ENCODE assay signal across 8 cellular contexts in genomic region chr3:26712211-26713026, GRCh38.
A peak's percentile ranks its signal among the peaks of the same experiment; 100 is the strongest.
DNase-seq lines count a peak whose midpoint lies in the region; ATAC-seq and TF ChIP-seq lines count a peak whose summit lies in the region.

No MANE protein-coding gene starts in this region.

- H3K36me3 ChIP-seq in adrenal gland (replicated peaks in 1 of 2) (no peaks in the 10 kb centered on the region), iPS-20b (ENCODE audit: insufficient read depth, low read depth, low read length) (no peaks in the 10 kb centered on the region), upper lobe of left lung (no peaks in the 10 kb centered on the region)

- ATAC-seq in natural killer cell (peak in 1 of 3 donors; percentile 38), HG02588 (IDR thresholded peaks at IDR 0.05; ENCODE audit: unreplicated experiment) (peak; percentile 73), upper lobe of left lung (ENCODE audit: low FRiP score in 2 of 2) (peak in 1 of 2 donors; percentile 58)
- ATAC-seq in natural killer cell treated with Interleukin-12 subunit alpha and Interleukin-12 subunit beta and Interleukin-15 and Interleukin-18, amount 100 ng/mL, for 72 hours = no peak

- no peak for TF ChIP-seq EP300 in upper lobe of left lung (IDR thresholded peaks at IDR 0.05)

- no peak overlapping the region for H3K4me3 Mint-ChIP-seq in natural killer cell
- no peak overlapping the region for H3K4me3 Mint-ChIP-seq in natural killer cell treated with Interleukin-12 subunit alpha and Interleukin-12 subunit beta and Interleukin-15 and Interleukin-18, amount 100 ng/mL, for 72 hours

- peaks cover 2 to 7% of the 10 kb centered on the region in 2 donors for H3K9me3 Mint-ChIP-seq in natural killer cell
- peaks cover 4% of the 10 kb centered on the region for H3K9me3 Mint-ChIP-seq in natural killer cell treated with Interleukin-12 subunit alpha and Interleukin-12 subunit beta and Interleukin-15 and Interleukin-18, amount 100 ng/mL, for 72 hours

- no peak for DNase-seq in natural killer cell
- DNase-seq in natural killer cell treated with Interleukin-12 subunit alpha and Interleukin-12 subunit beta and Interleukin-15 and Interleukin-18, amount 100 ng/mL, for 72 hours (ENCODE audit: low spot score) = no peak
- peak; percentile 68 for DNase-seq in NAMALWA (ENCODE audit: low spot score)
- peak in 1 of 7 donors; percentile 2 for DNase-seq in adrenal gland
- no peak for DNase-seq in upper lobe of left lung
- no peak for DNase-seq in foreskin fibroblast

- WGBS in adrenal gland, 4 donors = 32 to 41% (median 35%) methylated on average over 5 of the region's 5 CpGs
- WGBS in upper lobe of left lung, 2 donors = 39 to 41% methylated on average over 5 of the region's 5 CpGs

- TF ChIP-seq POLR2A in adrenal gland (IDR thresholded peaks at IDR 0.05) = no peak
- no peak for TF ChIP-seq POLR2A in upper lobe of left lung (IDR thresholded peaks at IDR 0.05)

- H3K27me3 Mint-ChIP-seq in natural killer cell (ENCODE audit: low read depth in 2 of 2) = no peaks in the 10 kb centered on the region
- H3K27me3 Mint-ChIP-seq in natural killer cell treated with Interleukin-12 subunit alpha and Interleukin-12 subunit beta and Interleukin-15 and Interleukin-18, amount 100 ng/mL, for 72 hours = no peaks in the 10 kb centered on the region

- TF ChIP-seq CTCF in natural killer cell (IDR thresholded peaks at IDR 0.05) (peak; percentile 20), adrenal gland (IDR thresholded peaks at IDR 0.05) (peak; percentile 40 to 66 (median 58)), upper lobe of left lung (IDR thresholded peaks at IDR 0.05) (peak; percentile 15 to 62 (median 46)), foreskin fibroblast (IDR thresholded peaks at IDR 0.05; ENCODE audit: low read depth, low read length) (no peak)

- no peak overlapping the region for H3K4me3 ChIP-seq in adrenal gland
- H3K4me3 ChIP-seq in iPS-20b (ENCODE audit: low read length) = no peak overlapping the region
- H3K4me3 ChIP-seq in upper lobe of left lung = no peak overlapping the region
- H3K4me3 ChIP-seq in foreskin fibroblast (ENCODE audit: low read depth in 1 of 2, low read length in 2 of 2) = no peak overlapping the region

- no peak overlapping the region for H3K27ac ChIP-seq in adrenal gland
- H3K27ac ChIP-seq in iPS-20b (ENCODE audit: low read length) = peak overlapping the region; percentile 40
- H3K27ac ChIP-seq in upper lobe of left lung = no peak overlapping the region

- H3K4me1 Mint-ChIP-seq in natural killer cell = no peaks in the 10 kb centered on the region
- no peaks in the 10 kb centered on the region for H3K4me1 Mint-ChIP-seq in natural killer cell treated with Interleukin-12 subunit alpha and Interleukin-12 subunit beta and Interleukin-15 and Interleukin-18, amount 100 ng/mL, for 72 hours (ENCODE audit: low read depth in 2 of 2)

- no peak overlapping the region for H3K9ac ChIP-seq in iPS-20b (ENCODE audit: low read depth, low read length)

- H3K27ac Mint-ChIP-seq in natural killer cell = no peak overlapping the region
- no peak overlapping the region for H3K27ac Mint-ChIP-seq in natural killer cell treated with Interleukin-12 subunit alpha and Interleukin-12 subunit beta and Interleukin-15 and Interleukin-18, amount 100 ng/mL, for 72 hours

- intact Hi-C loops in natural killer cell (cut with micrococcal nuclease) = no loop called here
- intact Hi-C loops in adrenal gland (cut with DNase I) = no loop called here

- H3K9me3 ChIP-seq in adrenal gland (replicated peaks in 1 of 3) = no peaks in the 10 kb centered on the region
- H3K9me3 ChIP-seq in iPS-20b (ENCODE audit: insufficient read depth, low read depth, low read length) = peaks cover 5% of the 10 kb centered on the region; the same call in 1 of the 2 replicates
- no peaks in the 10 kb centered on the region for H3K9me3 ChIP-seq in upper lobe of left lung

- H3K4me1 ChIP-seq in adrenal gland (replicated peaks in 1 of 2) (no peaks in the 10 kb centered on the region), iPS-20b (ENCODE audit: insufficient read depth, low read length) (peaks cover 3% of the 10 kb centered on the region; the same call in 1 of the 2 replicates), upper lobe of left lung (no peaks in the 10 kb centered on the region)

- no peaks in the 10 kb centered on the region for H3K36me3 Mint-ChIP-seq in natural killer cell
- no peaks in the 10 kb centered on the region for H3K36me3 Mint-ChIP-seq in natural killer cell treated with Interleukin-12 subunit alpha and Interleukin-12 subunit beta and Interleukin-15 and Interleukin-18, amount 100 ng/mL, for 72 hours

- H3K27me3 ChIP-seq in adrenal gland (no peaks in the 10 kb centered on the region), iPS-20b (ENCODE audit: insufficient read depth, low read length) (no peaks in the 10 kb centered on the region), upper lobe of left lung (no peaks in the 10 kb centered on the region)
